Comparison of ENCODE assay signal across 12 cellular contexts in the genomic region with DNA sequence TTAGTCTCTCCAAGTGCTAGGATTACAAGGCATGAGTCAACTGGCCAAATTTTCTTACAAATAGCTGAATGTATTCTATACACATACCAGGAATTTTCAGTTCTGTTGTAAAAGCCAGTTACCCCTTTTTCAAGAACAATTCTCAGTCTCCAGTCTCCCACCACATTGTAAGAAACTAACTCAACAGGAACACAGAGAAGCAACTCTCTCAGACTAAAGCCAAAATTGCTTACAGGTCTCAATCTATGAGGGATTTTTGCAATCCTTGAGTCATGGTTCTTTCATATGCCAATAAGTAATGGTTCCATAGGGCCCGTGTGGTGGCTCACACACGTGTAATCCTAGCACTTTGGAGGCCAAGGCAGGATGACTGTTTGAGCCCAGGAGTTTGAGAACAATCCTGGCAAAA. TPM values are rescaled to one million over a fixed set of nuclear protein-coding genes. Genes with fewer than 3 reads are reported as not detected.
DNase-seq lines count a peak whose midpoint lies in the region; ATAC-seq and TF ChIP-seq lines count a peak whose summit lies in the region.
"Had no signal": no experiment of that assay in that cellular context is flagged by ENCODE, and none has a peak within 500 bp of the region (broad histone marks: within the 10 kb centered on the region; RNA-seq: fewer than 3 reads in every experiment).

No MANE protein-coding gene starts in this region.

- DNase-seq in EL, result peak; percentile 30
- DNase-seq in SJSA1 (ENCODE audit: low read depth in 1 of 2, low spot score in 2 of 2), result no peak
- DNase-seq in esophagus muscularis mucosa (ENCODE audit: extremely low spot score), result no peak
- no peak for DNase-seq in progenitor cell of endocrine pancreas (ENCODE audit: low spot score, unreplicated experiment)
- DNase-seq in UCSD-AML1 (lab: John Stamatoyannopoulos, UW; ENCODE audit: unreplicated experiment), result no peak
- DNase-seq in AG20443 (ENCODE audit: low spot score), result no peak
- no peak for DNase-seq in left lobe of liver (ENCODE audit: low spot score)
- DNase-seq: activated CD8-positive, alpha-beta memory T cell treated with anti-CD3 and anti-CD28 coated beads, Interleukin-2, amount 50 U/mL, for 48 hours; naive B cell; NCI-H187 treated with DMSO at 0.1 percent for 48 hours; SHP77 treated with DMSO at 0.1 percent for 48 hours had no signal

- no peaks in the 10 kb centered on the region for H3K9me3 Mint-ChIP-seq in progenitor cell of endocrine pancreas (ENCODE audit: low read depth)
- H3K9me3 Mint-ChIP-seq: naive B cell had no signal

- intact Hi-C loops in esophagus muscularis mucosa (cut with DNase I), result no loop called here

- H3K4me3 ChIP-seq in SJSA1 (no peak overlapping the region), esophagus muscularis mucosa (no peak overlapping the region)

- peak overlapping the region; percentile 51 for H3K27ac ChIP-seq in SJSA1
- H3K27ac ChIP-seq in esophagus muscularis mucosa (replicated peaks in 1 of 4), result peak overlapping the region in 3 of 4 donors; percentile 2 to 19 (median 4)

- H3K9me3 ChIP-seq in SJSA1 (replicated peaks) (no peaks in the 10 kb centered on the region), esophagus muscularis mucosa (no peaks in the 10 kb centered on the region)

- H3K27me3 Mint-ChIP-seq in progenitor cell of endocrine pancreas, result no peaks in the 10 kb centered on the region
- H3K27me3 Mint-ChIP-seq: naive B cell had no signal

- 36% methylated on average over 2 of the region's 2 CpGs for WGBS in esophagus muscularis mucosa

- no peak for TF ChIP-seq EP300 in esophagus muscularis mucosa (IDR thresholded peaks at IDR 0.05)

- H3K36me3 ChIP-seq in SJSA1 (peaks cover 64% of the 10 kb centered on the region), esophagus muscularis mucosa (peaks cover 0 to 73% (median 29%) of the 10 kb centered on the region in 4 donors)

- TF ChIP-seq POLR2A in esophagus muscularis mucosa (IDR thresholded peaks at IDR 0.05; ENCODE audit: low read depth), result no peak

- no peak overlapping the region for H3K4me3 Mint-ChIP-seq in progenitor cell of endocrine pancreas (ENCODE audit: low read depth)

- peaks cover 24% of the 10 kb centered on the region for H3K4me1 Mint-ChIP-seq in progenitor cell of endocrine pancreas (ENCODE audit: low read depth)

- H3K36me3 Mint-ChIP-seq in progenitor cell of endocrine pancreas (ENCODE audit: insufficient read depth), result peaks cover 30% of the 10 kb centered on the region
- H3K36me3 Mint-ChIP-seq: naive B cell had no signal

- peak overlapping the region; percentile 90 for H3K27ac Mint-ChIP-seq in progenitor cell of endocrine pancreas

- H3K27me3 ChIP-seq in SJSA1 (replicated peaks) (no peaks in the 10 kb centered on the region), esophagus muscularis mucosa (no peaks in the 10 kb centered on the region)

- H3K4me1 ChIP-seq in SJSA1 (replicated peaks), result peaks cover 13% of the 10 kb centered on the region
- peaks cover 33 to 76% (median 64%) of the 10 kb centered on the region in 4 donors for H3K4me1 ChIP-seq in esophagus muscularis mucosa

- ATAC-seq in HG02870 (IDR thresholded peaks at IDR 0.05; ENCODE audit: unreplicated experiment), result no peak
- no peak for ATAC-seq in left lobe of liver

- TF ChIP-seq CTCF in esophagus muscularis mucosa (IDR thresholded peaks at IDR 0.05) (no peak), progenitor cell of endocrine pancreas (IDR thresholded peaks at IDR 0.05; ENCODE audit: unreplicated experiment) (no peak)

RNA-seq across cellular contexts. Expression of a gene that starts 8.5 kb away (rescaled TPM):
- total RNA-seq in SJSA1 (2014; rRNA removed; shearing (Covaris generic)), result 52.3 and 61.7 TPM in 2 replicates
- total RNA-seq in esophagus muscularis mucosa (10 to 100 TPM; 31.0 to 57.5 (median 41.2) TPM), progenitor cell of endocrine pancreas (207 and 212 TPM in 2 replicates), left lobe of liver (31.1 TPM)

RNA-seq across cellular contexts. Expression of a gene that starts 22.8 kb away (rescaled TPM):
- 8.7 and 10.2 TPM in 2 replicates for total RNA-seq in SJSA1 (2014; rRNA removed; shearing (Covaris generic))
- total RNA-seq in esophagus muscularis mucosa (10 to 100 TPM; 18.9 to 34.7 (median 29.1) TPM), progenitor cell of endocrine pancreas (29.8 and 32.0 TPM in 2 replicates), left lobe of liver (12.0 TPM)

RNA-seq across cellular contexts. Expression of a gene that starts 45.8 kb away (rescaled TPM):
- under 0.01 and 0.26 TPM in 2 replicates for total RNA-seq in SJSA1 (2014; rRNA removed; shearing (Covaris generic))
- total RNA-seq in esophagus muscularis mucosa (1 to 10 TPM in 1 of 4 donors, under 1 TPM in 3; 0.33 to 1.3 (median 0.63) TPM), progenitor cell of endocrine pancreas (14.9 and 15.2 TPM in 2 replicates), left lobe of liver (0.45 TPM)
